1 cellular context compared by ENCODE assay signal in genomic region chr4:139301821-139302611, GRCh38.
TF ChIP-seq lines count a peak whose summit lies in the region.

TSS of gene NDUFC1 (minus strand) at chr4:139302477. CDS start at chr4:139295798, 6,679 bp downstream.

TF ChIP-seq in endothelial cell of umbilical vein, 7 proteins besides CTCF, POLR2A, EP300 and RAD21 (continued from another document):
- no peak for TF ChIP-seq GATA2 (IDR thresholded peaks at IDR 0.05; ENCODE audit: insufficient read depth, insufficient read length, low read depth, low read length)
